Comparison of ENCODE assay signal across 6 cellular contexts in genomic region chr12:109641422-109641821, GRCh38.
"Had no signal": no experiment of that assay in that cellular context is flagged by ENCODE, and none has a peak within 500 bp of the region (broad histone marks: within the 10 kb centered on the region; RNA-seq: fewer than 3 reads in every experiment).

No MANE protein-coding gene starts in this region.

- H3K36me3 Mint-ChIP-seq: IgD-negative memory B cell had no signal

- ATAC-seq: K562 had no signal

- H3K4me1 Mint-ChIP-seq: IgD-negative memory B cell had no signal

- H3K4me3 Mint-ChIP-seq: IgD-negative memory B cell had no signal

- H3K27ac Mint-ChIP-seq: IgD-negative memory B cell had no signal

- DNase-seq: IMR-90, KBM-7, KG1 had no signal

- H3K4me3 ChIP-seq: K562 had no signal

- H3K27ac ChIP-seq: HL-60 had no signal

- H3K9me3 Mint-ChIP-seq: IgD-negative memory B cell had no signal
